Comparison of ENCODE assay signal across 23 cellular contexts in genomic region chr6:30972816-30973215, GRCh38. TPM values are rescaled to one million over a fixed set of nuclear protein-coding genes. Genes with fewer than 3 reads are reported as not detected.
DNase-seq lines count a peak whose midpoint lies in the region; ATAC-seq, FAIRE-seq and TF ChIP-seq lines count a peak whose summit lies in the region.
"Had no signal": no experiment of that assay in that cellular context is flagged by ENCODE, and none has a peak within 500 bp of the region (broad histone marks: within the 10 kb centered on the region; RNA-seq: fewer than 3 reads in every experiment).

No MANE protein-coding gene starts in this region.

- no peaks in the 10 kb centered on the region for H3K36me3 ChIP-seq in CD8-positive, alpha-beta memory T cell (ENCODE audit: insufficient read depth, low read length)
- H3K36me3 ChIP-seq in brain microvascular endothelial cell (replicated peaks), result no peaks in the 10 kb centered on the region
- H3K36me3 ChIP-seq: BLaER1 had no signal

- H3K27me3 Mint-ChIP-seq in dendritic cell treated with granulocyte-macrophage colony-stimulating factor and Interleukin-4, amounts not matched to agents 40 ng/mL and 50 ng/mL, for 4 days, result peaks cover 34% of the 10 kb centered on the region
- peaks cover 10 to 23% of the 10 kb centered on the region in 2 donors for H3K27me3 Mint-ChIP-seq in CD8-positive, alpha-beta memory T cell

- H3K4me3 Mint-ChIP-seq in dendritic cell treated with granulocyte-macrophage colony-stimulating factor and Interleukin-4, amounts not matched to agents 40 ng/mL and 50 ng/mL, for 4 days, result no peak overlapping the region
- no peak overlapping the region for H3K4me3 Mint-ChIP-seq in CD8-positive, alpha-beta memory T cell
- H3K4me3 Mint-ChIP-seq: CD4-positive, alpha-beta memory T cell had no signal

- TF ChIP-seq POLR2A in GM12892 (IDR thresholded peaks at IDR 0.05; ENCODE audit: low read depth, low read length), result no peak

- peak overlapping the region; percentile 8 for H3K27ac Mint-ChIP-seq in dendritic cell treated with granulocyte-macrophage colony-stimulating factor and Interleukin-4, amounts not matched to agents 40 ng/mL and 50 ng/mL, for 4 days
- H3K27ac Mint-ChIP-seq in CD8-positive, alpha-beta memory T cell, result no peak overlapping the region
- H3K27ac Mint-ChIP-seq: CD14-positive monocyte; CD4-positive, alpha-beta memory T cell had no signal

- DNase-seq in GM12892 (ENCODE audit: insufficient read length), result no peak
- DNase-seq in M059J (ENCODE audit: low read depth), result peak; percentile 54
- peak; percentile 70 for DNase-seq in foreskin melanocyte
- DNase-seq in CD8-positive, alpha-beta memory T cell, result no peak
- DNase-seq in brain microvascular endothelial cell, result no peak
- DNase-seq: 8988T; Calu3; CD4-positive, alpha-beta memory T cell; DND-41; EL; GM23248; HCEC 1CT had no signal

- H3K27ac ChIP-seq in CD8-positive, alpha-beta memory T cell (ENCODE audit: low read depth, low read length), result no peak overlapping the region
- H3K27ac ChIP-seq in brain microvascular endothelial cell, result no peak overlapping the region
- H3K27ac ChIP-seq: BLaER1, GM23248 had no signal

- H3K9me3 ChIP-seq in CD8-positive, alpha-beta memory T cell (ENCODE audit: low read length), result no peaks in the 10 kb centered on the region
- H3K9me3 ChIP-seq: BLaER1 had no signal

- no peak for TF ChIP-seq CTCF in brain microvascular endothelial cell (IDR thresholded peaks at IDR 0.05; ENCODE audit: low read depth, low read length, missing control alignments)

- intact Hi-C loops in dendritic cell treated with granulocyte-macrophage colony-stimulating factor and Interleukin-4, amounts not matched to agents 40 ng/mL and 50 ng/mL, for 4 days (cut with micrococcal nuclease), result no loop called here

- H3K27me3 ChIP-seq in CD8-positive, alpha-beta memory T cell (ENCODE audit: insufficient read depth, low read length, poor library complexity, severe bottlenecking), result no peaks in the 10 kb centered on the region
- H3K27me3 ChIP-seq in brain microvascular endothelial cell (replicated peaks), result no peaks in the 10 kb centered on the region

- no peak overlapping the region for H3K4me3 ChIP-seq in CD8-positive, alpha-beta memory T cell (ENCODE audit: low read length)
- H3K4me3 ChIP-seq in brain microvascular endothelial cell (ENCODE audit: low read depth, low read length), result no peak overlapping the region
- H3K4me3 ChIP-seq: BLaER1, GM12878, GM23248 had no signal

- peaks cover 18% of the 10 kb centered on the region for H3K4me1 Mint-ChIP-seq in dendritic cell treated with granulocyte-macrophage colony-stimulating factor and Interleukin-4, amounts not matched to agents 40 ng/mL and 50 ng/mL, for 4 days (ENCODE audit: low read depth)
- no peaks in the 10 kb centered on the region for H3K4me1 Mint-ChIP-seq in CD8-positive, alpha-beta memory T cell
- H3K4me1 Mint-ChIP-seq: CD4-positive, alpha-beta memory T cell had no signal

- CTCF ChIA-PET in CD8-positive, alpha-beta memory T cell (lab: Charles Lee), result no interaction called here

- in situ Hi-C loops in brain microvascular endothelial cell (cut with HindIII; ENCODE audit: low pct_ligation_motif_present, low sequenced_read_pairs), result no loop called here

- POLR2A ChIA-PET in CD8-positive, alpha-beta memory T cell (lab: Charles Lee), result no interaction called here

- no peak for ATAC-seq in GM21447 (IDR thresholded peaks at IDR 0.05; ENCODE audit: unreplicated experiment)
- ATAC-seq: GM12878, HepG2 had no signal

- no peaks in the 10 kb centered on the region for H3K4me1 ChIP-seq in CD8-positive, alpha-beta memory T cell (ENCODE audit: insufficient read depth, low read length)
- H3K4me1 ChIP-seq: BLaER1 had no signal

- no peaks in the 10 kb centered on the region for H3K9me3 Mint-ChIP-seq in dendritic cell treated with granulocyte-macrophage colony-stimulating factor and Interleukin-4, amounts not matched to agents 40 ng/mL and 50 ng/mL, for 4 days
- H3K9me3 Mint-ChIP-seq in CD8-positive, alpha-beta memory T cell, result no peaks in the 10 kb centered on the region
- H3K9me3 Mint-ChIP-seq: CD4-positive, alpha-beta memory T cell had no signal

- FAIRE-seq in GM12892 (lab: Jason Lieb, UNC), result peak; percentile 36
- FAIRE-seq: GM12878, GM19239, H54, HepG2 had no signal

- H3K36me3 Mint-ChIP-seq in dendritic cell treated with granulocyte-macrophage colony-stimulating factor and Interleukin-4, amounts not matched to agents 40 ng/mL and 50 ng/mL, for 4 days (ENCODE audit: low read depth), result no peaks in the 10 kb centered on the region
- no peaks in the 10 kb centered on the region for H3K36me3 Mint-ChIP-seq in CD8-positive, alpha-beta memory T cell
- H3K36me3 Mint-ChIP-seq: CD14-positive monocyte; CD4-positive, alpha-beta memory T cell had no signal

RNA-seq across cellular contexts. Expression of gene MUC21, which starts 10.7 kb away (rescaled TPM):
- not detected for polyA plus RNA-seq in GM12892 (2012; ENCODE audit: missing spikeins)
- not detected in 2 replicates for total RNA-seq in M059J (2014; rRNA removed; shearing (Covaris generic))
- not detected for total RNA-seq in CD8-positive, alpha-beta memory T cell
- polyA plus RNA-seq in CD8-positive, alpha-beta memory T cell, result not detected
- total RNA-seq: A673; Calu3; CD4-positive, alpha-beta memory T cell; G401; GM12878; GM23248; HepG2 had no signal
- polyA plus RNA-seq: AG04450; CD14-positive monocyte; CD4-positive, alpha-beta memory T cell; GM23248; HepG2 had no signal

RNA-seq across cellular contexts. Expression of gene MUCL3, which starts 32.0 kb away (rescaled TPM):
- polyA plus RNA-seq in GM12892 (2012; ENCODE audit: missing spikeins), result 0.49 TPM
- total RNA-seq in M059J (2014; rRNA removed; shearing (Covaris generic)), result not detected in 2 replicates
- not detected for total RNA-seq in CD8-positive, alpha-beta memory T cell
- polyA plus RNA-seq in CD8-positive, alpha-beta memory T cell, result not detected
- total RNA-seq: A673; CD4-positive, alpha-beta memory T cell; G401; GM23248; HepG2 had no signal
- polyA plus RNA-seq: AG04450; CD14-positive monocyte; CD4-positive, alpha-beta memory T cell; GM23248; HepG2 had no signal

RNA-seq across cellular contexts. Expression of gene MUC22, which starts 37.5 kb away (rescaled TPM):
- not detected for polyA plus RNA-seq in GM12892 (2012; ENCODE audit: missing spikeins)
- not detected in 2 replicates for total RNA-seq in M059J (2014; rRNA removed; shearing (Covaris generic))
- not detected for total RNA-seq in CD8-positive, alpha-beta memory T cell
- not detected for polyA plus RNA-seq in CD8-positive, alpha-beta memory T cell
- total RNA-seq: A673; Calu3; CD4-positive, alpha-beta memory T cell; G401; GM23248; HepG2 had no signal
- polyA plus RNA-seq: AG04450; CD14-positive monocyte; CD4-positive, alpha-beta memory T cell; GM23248; HepG2 had no signal

RNA-seq across cellular contexts. Expression of gene SFTA2, which starts 40.8 kb away (rescaled TPM):
- polyA plus RNA-seq in GM12892 (2012; ENCODE audit: missing spikeins), result not detected
- not detected in 2 replicates for total RNA-seq in M059J (2014; rRNA removed; shearing (Covaris generic))
- total RNA-seq in CD8-positive, alpha-beta memory T cell, result not detected
- polyA plus RNA-seq in CD8-positive, alpha-beta memory T cell, result not detected
- total RNA-seq: A673, G401, GM23248, HepG2 had no signal
- polyA plus RNA-seq: AG04450; CD14-positive monocyte; CD4-positive, alpha-beta memory T cell; GM23248; HepG2 had no signal

RNA-seq across cellular contexts. Expression of gene VARS2, which starts 58.8 kb away (rescaled TPM):
- 26.5 TPM for polyA plus RNA-seq in GM12892 (2012; ENCODE audit: missing spikeins)
- total RNA-seq in M059J (2014; rRNA removed; shearing (Covaris generic)), result 7.4 and 10.1 TPM in 2 replicates
- 10 to 100 TPM; 82.4 to 86.0 TPM for total RNA-seq in CD8-positive, alpha-beta memory T cell
- polyA plus RNA-seq in CD8-positive, alpha-beta memory T cell, result 16.2 TPM

Comparison
In these comparisons a context has a peak if more than half of its experiments do, and no peak if none do; other contexts are left out.
1. DNase-seq: peak in M059J (single experiment) and foreskin melanocyte (single experiment); none in GM12892 (single experiment), CD8-positive, alpha-beta memory T cell (0 of 5) and brain microvascular endothelial cell (single experiment).